23 cellular contexts compared by ENCODE assay signal in the genomic region with DNA sequence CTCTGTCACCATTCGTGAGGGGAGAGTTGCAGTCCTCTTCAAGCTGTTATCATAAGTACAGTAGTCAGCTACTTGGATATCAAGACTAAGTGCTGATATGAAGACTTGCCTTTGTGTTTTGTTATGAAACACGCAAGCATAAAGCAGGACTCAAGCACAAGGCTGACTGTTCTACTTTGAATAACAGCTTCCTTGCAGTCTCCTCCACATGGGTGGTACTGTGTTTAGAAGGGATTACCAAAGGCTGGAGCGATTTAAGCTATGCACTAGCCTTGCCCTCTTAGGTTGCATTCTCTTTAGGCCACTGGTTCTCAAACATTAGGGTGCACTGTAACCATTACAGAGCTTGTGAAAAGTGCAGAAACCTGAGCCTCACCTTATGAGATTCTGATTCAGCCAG.
"Had no signal": no experiment of that assay in that cellular context is flagged by ENCODE, and none has a peak within 500 bp of the region (broad histone marks: within the 10 kb centered on the region; RNA-seq: fewer than 3 reads in every experiment).

No MANE protein-coding gene starts in this region.

- H3K4me3 ChIP-seq: K562, SJSA1, SK-N-MC had no signal

- H3K4me1 ChIP-seq: SJSA1 had no signal

- ATAC-seq: K562 had no signal

- H3K4me3 Mint-ChIP-seq: IgD-negative memory B cell had no signal

- DNase-seq: Kasumi-1, MM.1S, NCI-H1092 treated with DMSO at 0.1 percent for 48 hours, NCI-H1436, NCI-H187, NCI-H2029, NCI-H2081 treated with DMSO at 0.1 percent for 48 hours, NCI-H2171, NCI-H226, NCI-H446, NCI-H510A, NCI-H524 treated with DMSO at 0.1 percent for 48 hours, NCI-H69, NCI-H774, Right ventricle myocardium superior, RPMI8226, SIG-M5 had no signal

- H3K4me2 ChIP-seq: KMS-11 had no signal

- H3K27ac ChIP-seq: HL-60, KMS-11, SJSA1, SK-N-MC had no signal

- H3K27me3 ChIP-seq: SJSA1 had no signal

- H3K27me3 Mint-ChIP-seq: IgD-negative memory B cell had no signal

- H3K27ac Mint-ChIP-seq: IgD-negative memory B cell had no signal

- H3K9me3 ChIP-seq: SJSA1 had no signal

- H3K9ac ChIP-seq: KMS-11 had no signal

- H3K9me3 Mint-ChIP-seq: IgD-negative memory B cell had no signal
